14 cellular contexts compared by ENCODE assay signal in the genomic region with DNA sequence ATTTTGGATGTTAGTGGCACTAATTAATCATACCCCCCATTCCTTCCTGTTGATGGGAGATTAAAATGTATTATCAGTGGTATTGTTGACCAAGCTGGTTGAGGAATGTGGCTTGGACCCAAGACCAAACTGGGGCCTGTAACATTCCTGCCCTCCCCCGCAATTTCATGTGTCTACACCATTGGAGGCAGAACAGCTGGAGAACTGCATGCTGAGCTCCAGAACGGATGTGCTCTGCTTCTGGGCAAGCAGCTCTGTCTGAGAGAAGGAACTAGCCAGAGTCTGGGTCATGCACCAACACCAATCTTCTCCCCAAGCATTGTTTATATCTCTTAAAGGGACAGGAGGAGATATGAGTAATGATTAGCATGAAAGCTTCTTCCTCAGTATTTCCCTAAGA.
DNase-seq lines count a peak whose midpoint lies in the region; ATAC-seq and TF ChIP-seq lines count a peak whose summit lies in the region.
"Had no signal": no experiment of that assay in that cellular context is flagged by ENCODE, and none has a peak within 500 bp of the region (broad histone marks: within the 10 kb centered on the region; RNA-seq: fewer than 3 reads in every experiment).

No MANE protein-coding gene starts in this region.

- DNase-seq in H4 (ENCODE audit: low spot score) (peak; percentile 83), WTC11 (ENCODE audit: low spot score) (no peak), fibroblast of villous mesenchyme (ENCODE audit: low read depth) (peak; percentile 32), neural progenitor cell (ENCODE audit: low spot score) (peak; percentile 26), GM10248 (ENCODE audit: extremely low spot score) (no peak), HT-29 (ENCODE audit: low spot score) (no peak)
- DNase-seq in stimulated activated naive CD4-positive, alpha-beta T cell (lab: John Stamatoyannopoulos, UW) = no peak
- no peak for DNase-seq in T-helper 2 cell treated with Interferon-gamma antibody and Interleukin-4, amounts not matched to agents 5 μg/mL and 100 μg/mL, for 36 hours (ENCODE audit: low spot score)
- DNase-seq: activated CD4-positive, alpha-beta T cell treated with anti-CD3 and anti-CD28 coated beads for 48 hours; activated effector memory CD4-positive, alpha-beta T cell treated with Interleukin-2 at 50 U/mL for 16 hours; CD4-positive, CD25-positive, alpha-beta regulatory T cell; NCI-H1048; NCI-H774 had no signal

- H3K4me1 Mint-ChIP-seq in WTC11 = peaks cover 24% of the 10 kb centered on the region
- H3K4me1 Mint-ChIP-seq in neural progenitor cell = peaks cover 15% of the 10 kb centered on the region
- H3K4me1 Mint-ChIP-seq in T-helper 2 cell treated with Interferon-gamma antibody and Interleukin-4, amounts not matched to agents 5 μg/mL and 100 μg/mL, for 36 hours (ENCODE audit: low read depth) = no peaks in the 10 kb centered on the region
- H3K4me1 Mint-ChIP-seq: CD4-positive, CD25-positive, alpha-beta regulatory T cell had no signal

- no peaks in the 10 kb centered on the region for H3K36me3 Mint-ChIP-seq in WTC11
- H3K36me3 Mint-ChIP-seq in neural progenitor cell = no peaks in the 10 kb centered on the region
- H3K36me3 Mint-ChIP-seq in T-helper 2 cell treated with Interferon-gamma antibody and Interleukin-4, amounts not matched to agents 5 μg/mL and 100 μg/mL, for 36 hours (ENCODE audit: low read depth) = no peaks in the 10 kb centered on the region
- H3K36me3 Mint-ChIP-seq: CD4-positive, CD25-positive, alpha-beta regulatory T cell had no signal

- H3F3A ChIP-seq in neural progenitor cell (ENCODE audit: low read depth) = no peaks in the 10 kb centered on the region

- POLR2A ChIA-PET in WTC11 (lab: Charles Lee) = interaction anchor here (0.7 kb wide), 1 partner anchor 166 kb away, joined by 3 read pairs; no protein-coding TSS in a partner anchor
- POLR2A ChIA-PET in GM10248 (lab: Yijun Ruan, JAX) = no interaction called here

- no peak overlapping the region for H3K27ac Mint-ChIP-seq in WTC11
- H3K27ac Mint-ChIP-seq in neural progenitor cell = no peak overlapping the region
- no peak overlapping the region for H3K27ac Mint-ChIP-seq in T-helper 2 cell treated with Interferon-gamma antibody and Interleukin-4, amounts not matched to agents 5 μg/mL and 100 μg/mL, for 36 hours
- H3K27ac Mint-ChIP-seq: CD4-positive, CD25-positive, alpha-beta regulatory T cell had no signal

- H3K9me3 Mint-ChIP-seq in WTC11 (no peaks in the 10 kb centered on the region), neural progenitor cell (no peaks in the 10 kb centered on the region)
- H3K9me3 Mint-ChIP-seq in T-helper 2 cell treated with Interferon-gamma antibody and Interleukin-4, amounts not matched to agents 5 μg/mL and 100 μg/mL, for 36 hours = no peaks in the 10 kb centered on the region
- H3K9me3 Mint-ChIP-seq: CD4-positive, CD25-positive, alpha-beta regulatory T cell had no signal

- H3K4me3 Mint-ChIP-seq in WTC11 (no peak overlapping the region), neural progenitor cell (no peak overlapping the region)
- no peak overlapping the region for H3K4me3 Mint-ChIP-seq in T-helper 2 cell treated with Interferon-gamma antibody and Interleukin-4, amounts not matched to agents 5 μg/mL and 100 μg/mL, for 36 hours
- H3K4me3 Mint-ChIP-seq: CD4-positive, CD25-positive, alpha-beta regulatory T cell had no signal

- H3K27me3 Mint-ChIP-seq in WTC11 (ENCODE audit: low read depth) (no peaks in the 10 kb centered on the region), neural progenitor cell (ENCODE audit: insufficient read depth, low read depth) (no peaks in the 10 kb centered on the region)
- no peaks in the 10 kb centered on the region for H3K27me3 Mint-ChIP-seq in T-helper 2 cell treated with Interferon-gamma antibody and Interleukin-4, amounts not matched to agents 5 μg/mL and 100 μg/mL, for 36 hours (ENCODE audit: low read depth)

- CTCF ChIA-PET in WTC11 (lab: Charles Lee) (interaction anchor here (0.6 to 1.2 kb wide), 3 partner anchors 22 to 168 kb away, joined by 3 read pairs; no protein-coding TSS in a partner anchor), GM10248 (lab: Yijun Ruan, JAX) (interaction anchor here (1.7 kb wide), 1 partner anchor 31 kb away, joined by 6 read pairs; no protein-coding TSS in a partner anchor)

- TF ChIP-seq CTCF in WTC11 (IDR thresholded peaks at IDR 0.05) (no peak), fibroblast of villous mesenchyme (IDR thresholded peaks at IDR 0.05; ENCODE audit: insufficient read depth, low read depth, low read length) (no peak), neural progenitor cell (IDR thresholded peaks at IDR 0.05) (no peak), GM10248 (IDR thresholded peaks at IDR 0.05; ENCODE audit: control extremely low read depth, extremely low read depth, low read depth, missing control alignments) (no peak)

- no peaks in the 10 kb centered on the region for H3K36me3 ChIP-seq in neural progenitor cell

- peak; percentile 45 for ATAC-seq in WTC11

- H3K4me3 ChIP-seq in fibroblast of villous mesenchyme (ENCODE audit: low read depth, low read length) = no peak overlapping the region
- no peak overlapping the region for H3K4me3 ChIP-seq in neural progenitor cell
- H3K4me3 ChIP-seq: skin epidermis had no signal

- peaks cover 79% of the 10 kb centered on the region for H4K20me1 ChIP-seq in neural progenitor cell (ENCODE audit: low read depth)

- H2AFZ ChIP-seq in neural progenitor cell (replicated peaks) = no peak overlapping the region

- peaks cover 36% of the 10 kb centered on the region for H3K79me2 ChIP-seq in neural progenitor cell (ENCODE audit: low read depth)

- no peaks in the 10 kb centered on the region for H3K9me3 ChIP-seq in neural progenitor cell (ENCODE audit: low read depth)

- no peak overlapping the region for H3K27ac ChIP-seq in neural progenitor cell
- H3K27ac ChIP-seq: skin epidermis had no signal

- no peaks in the 10 kb centered on the region for H3K4me1 ChIP-seq in neural progenitor cell

- H3K27me3 ChIP-seq in neural progenitor cell = no peaks in the 10 kb centered on the region

- H3K9ac ChIP-seq in neural progenitor cell = no peak overlapping the region

- no peak overlapping the region for H3K4me2 ChIP-seq in neural progenitor cell

TF ChIP-seq in WTC11, 78 proteins besides CTCF, POLR2A, EP300 and RAD21 (continues in another document):
- TF ChIP-seq NR1H2 (CRISPR knock-in tag; IDR thresholded peaks at IDR 0.05) (no peak), TP53 (CRISPR knock-in tag; IDR thresholded peaks at IDR 0.05) (no peak), MXD4 (CRISPR knock-in tag; IDR thresholded peaks at IDR 0.05; ENCODE audit: borderline replicate concordance) (no peak), RELA (CRISPR knock-in tag; IDR thresholded peaks at IDR 0.05; ENCODE audit: borderline replicate concordance) (no peak), IRF2 (CRISPR knock-in tag; IDR thresholded peaks at IDR 0.05; ENCODE audit: borderline replicate concordance, low read depth) (no peak), ZNF232 (CRISPR knock-in tag; IDR thresholded peaks at IDR 0.05) (no peak), ZNF416 (CRISPR knock-in tag; IDR thresholded peaks at IDR 0.05) (no peak), MYBL2 (CRISPR knock-in tag; IDR thresholded peaks at IDR 0.05) (no peak)
- TF ChIP-seq, protein P1, sequence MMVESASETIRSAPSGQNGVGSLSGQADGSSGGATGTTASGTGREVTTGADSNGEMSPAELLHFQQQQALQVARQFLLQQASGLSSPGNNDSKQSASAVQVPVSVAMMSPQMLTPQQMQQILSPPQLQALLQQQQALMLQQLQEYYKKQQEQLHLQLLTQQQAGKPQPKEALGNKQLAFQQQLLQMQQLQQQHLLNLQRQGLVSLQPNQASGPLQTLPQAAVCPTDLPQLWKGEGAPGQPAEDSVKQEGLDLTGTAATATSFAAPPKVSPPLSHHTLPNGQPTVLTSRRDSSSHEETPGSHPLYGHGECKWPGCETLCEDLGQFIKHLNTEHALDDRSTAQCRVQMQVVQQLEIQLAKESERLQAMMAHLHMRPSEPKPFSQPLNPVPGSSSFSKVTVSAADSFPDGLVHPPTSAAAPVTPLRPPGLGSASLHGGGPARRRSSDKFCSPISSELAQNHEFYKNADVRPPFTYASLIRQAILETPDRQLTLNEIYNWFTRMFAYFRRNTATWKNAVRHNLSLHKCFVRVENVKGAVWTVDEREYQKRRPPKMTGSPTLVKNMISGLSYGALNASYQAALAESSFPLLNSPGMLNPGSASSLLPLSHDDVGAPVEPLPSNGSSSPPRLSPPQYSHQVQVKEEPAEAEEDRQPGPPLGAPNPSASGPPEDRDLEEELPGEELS (CRISPR knock-in tag; IDR thresholded peaks at IDR 0.05) = no peak
- TF ChIP-seq, protein P2, sequence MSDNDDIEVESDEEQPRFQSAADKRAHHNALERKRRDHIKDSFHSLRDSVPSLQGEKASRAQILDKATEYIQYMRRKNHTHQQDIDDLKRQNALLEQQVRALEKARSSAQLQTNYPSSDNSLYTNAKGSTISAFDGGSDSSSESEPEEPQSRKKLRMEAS (CRISPR knock-in tag; IDR thresholded peaks at IDR 0.05) = no peak

Comparison
In these comparisons a context has a peak if more than half of its experiments do, and no peak if none do; other contexts are left out.
1. DNase-seq: peak in H4 (single experiment), fibroblast of villous mesenchyme (single experiment) and neural progenitor cell (single experiment); none in WTC11 (single experiment), GM10248 (single experiment), stimulated activated naive CD4-positive, alpha-beta T cell (0 of 6), HT-29 (single experiment) and T-helper 2 cell treated with Interferon-gamma antibody and Interleukin-4, amounts not matched to agents 5 μg/mL and 100 μg/mL, for 36 hours (single experiment).